In genomic region chr1:186680031-186681012, GRCh38 we compare ENCODE assay signal across 8 cellular contexts. TPM values are rescaled to one million over a fixed set of nuclear protein-coding genes. Genes with fewer than 3 reads are reported as not detected.
A peak's percentile ranks its signal among the peaks of the same experiment; 100 is the strongest.
DNase-seq lines count a peak whose midpoint lies in the region; ATAC-seq and TF ChIP-seq lines count a peak whose summit lies in the region.

TSS of gene PTGS2 (minus strand) at chr1:186680423. CDS start at chr1:186680290, 133 bp downstream.

- H3K36me3 ChIP-seq in GM23338 (ENCODE audit: insufficient read depth), result no peaks in the 10 kb centered on the region
- H3K36me3 ChIP-seq in mammary epithelial cell (ENCODE audit: insufficient read depth, low read length), result peaks cover 15% of the 10 kb centered on the region

- H3K36me3 Mint-ChIP-seq in GM23338 (ENCODE audit: low read depth), result no peaks in the 10 kb centered on the region

- H3K9me3 ChIP-seq in mammary epithelial cell (replicated peaks; ENCODE audit: insufficient read depth, low read length), result no peaks in the 10 kb centered on the region

- WGBS in mammary epithelial cell (ENCODE audit: low coverage, missing lambda C conversion rate), result 3% methylated on average over 33 of the region's 66 CpGs

- in situ Hi-C loops in mammary epithelial cell (cut with MboI; ENCODE audit: low sequenced_read_pairs in 2 of 2), result loop anchor here in 1 of 2 donors (25.0 kb wide), 1 partner anchor 193 kb away; no protein-coding TSS in a partner anchor

- H4K20me1 ChIP-seq in GM23338 (replicated peaks; ENCODE audit: insufficient read depth) (no peaks in the 10 kb centered on the region), mammary epithelial cell (ENCODE audit: insufficient read depth, low read length) (no peaks in the 10 kb centered on the region)

- TSS peak; percentile 36 for BruUV-seq in mammary epithelial cell (replicated peaks; lab: Mats Ljungman, UMichigan)

- peaks cover 11% of the 10 kb centered on the region for H3K4me1 Mint-ChIP-seq in GM23338

- TF ChIP-seq CTCF in GM23338 (conservative IDR thresholded peaks at IDR 0.05; ENCODE audit: low read depth in 2 of 2), result peak; percentile 41 to 64
- TF ChIP-seq CTCF in mammary epithelial cell (conservative IDR thresholded peaks at IDR 0.05 in 1 of 2, IDR thresholded peaks at IDR 0.05 in 1 of 2; ENCODE audit: extremely low read depth in 1 of 2, insufficient read depth in 1 of 2, low read depth in 1 of 2, low read length in 2 of 2), result peak; percentile 43 to 80

- peak; percentile 99 for ATAC-seq in GM23338

- H3K27me3 Mint-ChIP-seq in GM23338 (ENCODE audit: insufficient read depth, low read depth, poor library complexity), result peaks cover 11% of the 10 kb centered on the region

- dilution Hi-C loops in mammary epithelial cell (cut with HindIII; ENCODE audit: low sequenced_read_pairs), result no loop called here

- peaks cover 23% of the 10 kb centered on the region for H3K27me3 ChIP-seq in GM23338 (ENCODE audit: insufficient read depth)
- no peaks in the 10 kb centered on the region for H3K27me3 ChIP-seq in mammary epithelial cell (ENCODE audit: insufficient read depth, low read length)

- H3K79me2 ChIP-seq in GM23338 (replicated peaks; ENCODE audit: insufficient read depth) (no peaks in the 10 kb centered on the region), mammary epithelial cell (ENCODE audit: insufficient read depth, low read length) (peaks cover 25% of the 10 kb centered on the region)

- DNase-seq in GM23338 (ENCODE audit: low spot score) (peak; percentile 93), LHCN-M2 (ENCODE audit: low read depth) (peak; percentile 3), SW 1271 (lab: John Stamatoyannopoulos, UW) (peak; percentile 29 to 65), mammary epithelial cell (peak; percentile 97), iPS-NIHi7 (ENCODE audit: extremely low spot score) (peak; percentile 91), skeletal muscle cell (ENCODE audit: low read depth) (peak; percentile 90), NCI-H187 (lab: John Stamatoyannopoulos, UW) (no peak)

- H3K4me2 ChIP-seq in GM23338, result peak within 1 kb of the TSS; percentile 85
- peak within 1 kb of the TSS; percentile 84 for H3K4me2 ChIP-seq in mammary epithelial cell (ENCODE audit: insufficient read depth, low read depth, low read length)

- H3K4me3 Mint-ChIP-seq in GM23338, result peak within 1 kb of the TSS; percentile 93

- H2AFZ ChIP-seq in GM23338, result peak within 1 kb of the TSS; percentile 94
- peak within 1 kb of the TSS; percentile 72 for H2AFZ ChIP-seq in mammary epithelial cell (ENCODE audit: low read depth, low read length)

- H3K9ac ChIP-seq in mammary epithelial cell (ENCODE audit: insufficient read depth, low read length), result peak within 1 kb of the TSS; percentile 100

- no peaks in the 10 kb centered on the region for H3K9me3 Mint-ChIP-seq in GM23338

- H3F3A ChIP-seq in GM23338 (replicated peaks; ENCODE audit: low read depth), result no peaks in the 10 kb centered on the region

- no peaks in the 10 kb centered on the region for H3K9me2 ChIP-seq in GM23338 (ENCODE audit: insufficient read depth)

- H3K4me1 ChIP-seq in GM23338 (ENCODE audit: insufficient read depth) (0 out of 2 replicates have a peak, but pooled peaks cover 10% of the 10 kb centered on the region), mammary epithelial cell (ENCODE audit: insufficient read depth, low read length) (peaks cover 7% of the 10 kb centered on the region)

- CTCF ChIA-PET in mammary epithelial cell (lab: Charles Lee; ENCODE audit: low non-redundant PET), result no interaction called here

- intact Hi-C loops in mammary epithelial cell (cut with micrococcal nuclease), result loop anchor here (1.0 to 10.0 kb wide), 9 partner anchors 42 to 305 kb away; partner anchors contain the start of genes ODR4, PLA2G4A and TPR

- H3K27ac ChIP-seq in GM23338 (ENCODE audit: low read depth), result peak within 1 kb of the TSS; percentile 22; the same call in 1 of the 2 replicates
- H3K27ac ChIP-seq in mammary epithelial cell (ENCODE audit: insufficient read depth, low read depth, low read length), result peak within 1 kb of the TSS; percentile 98

- peak within 1 kb of the TSS; percentile 97 for H3K27ac Mint-ChIP-seq in GM23338

- H3K4me3 ChIP-seq in GM08714 (ENCODE audit: low read length), result peak within 1 kb of the TSS; percentile 70
- H3K4me3 ChIP-seq in GM23338, result peak within 1 kb of the TSS; percentile 80
- H3K4me3 ChIP-seq in mammary epithelial cell (replicated peaks in 1 of 3; ENCODE audit: insufficient read depth in 1 of 3, low read depth in 2 of 3, low read length in 3 of 3), result peak within 1 kb of the TSS; percentile 84 to 99 (median 97)
- H3K4me3 ChIP-seq in skeletal muscle cell (ENCODE audit: low read depth, low read length), result peak within 1 kb of the TSS; percentile 69

TF ChIP-seq in GM23338, 12 proteins besides CTCF, POLR2A, EP300 and RAD21:
- TF ChIP-seq CREB1 (CRISPR knock-in tag; IDR thresholded peaks at IDR 0.05; ENCODE audit: low read depth) (peak; percentile 78), ETS1 (IDR thresholded peaks at IDR 0.05) (no peak), EZH2 (IDR thresholded peaks at IDR 0.05; ENCODE audit: low read depth, unreplicated experiment) (no peak), POLR2AphosphoS5 (IDR thresholded peaks at IDR 0.05; ENCODE audit: low read depth) (no peak; the same call in 1 of the 2 replicates)

RNA-seq across cellular contexts. Expression of gene PTGS2, which starts in this region (rescaled TPM):
- total RNA-seq in GM23338 (2014; rRNA removed; shearing (Covaris generic)), result 0.17 and 1.1 TPM in 2 replicates
- polyA plus RNA-seq in GM23338 (2016; fragmentation: Nextera tagmentation; extraction: Ambion mirVana), result 0.11 and 0.12 TPM in 2 replicates
- total RNA-seq in LHCN-M2 (2014; rRNA removed), result not detected in 2 replicates
- polyA plus RNA-seq in LHCN-M2 (2012), result not detected
- total RNA-seq in mammary epithelial cell, result 100 to 1,000 TPM in 1 of 2 donors, 10 to 100 TPM in 1; 11.7 to 304 TPM
- 13.5 TPM for polyA plus RNA-seq in mammary epithelial cell
- polyA minus RNA-seq in mammary epithelial cell, result 17.1 TPM

Comparison
In these comparisons a context has a peak if more than half of its experiments do, and no peak if none do; other contexts are left out.
1. RNA of gene PTGS2 (polyA plus RNA-seq): 13.5 TPM in mammary epithelial cell (single experiment); 0.11 to 0.12 TPM in GM23338; every median in the first group is over 10 times any median in the second.
2. Peak in DNase-seq in LHCN-M2; RNA of the gene not detected or under 1 TPM.
3. DNase-seq: peak in GM23338 (single experiment), SW 1271 (2 of 2), mammary epithelial cell (single experiment), iPS-NIHi7 (single experiment) and skeletal muscle cell (single experiment); none in NCI-H187 (0 of 2).
4. Peak in every context shown above with its lines, with median percentiles within 50 percentile points of each other: H3K4me3 ChIP-seq.